Comparison of ENCODE assay signal across 8 cellular contexts in the genomic region with DNA sequence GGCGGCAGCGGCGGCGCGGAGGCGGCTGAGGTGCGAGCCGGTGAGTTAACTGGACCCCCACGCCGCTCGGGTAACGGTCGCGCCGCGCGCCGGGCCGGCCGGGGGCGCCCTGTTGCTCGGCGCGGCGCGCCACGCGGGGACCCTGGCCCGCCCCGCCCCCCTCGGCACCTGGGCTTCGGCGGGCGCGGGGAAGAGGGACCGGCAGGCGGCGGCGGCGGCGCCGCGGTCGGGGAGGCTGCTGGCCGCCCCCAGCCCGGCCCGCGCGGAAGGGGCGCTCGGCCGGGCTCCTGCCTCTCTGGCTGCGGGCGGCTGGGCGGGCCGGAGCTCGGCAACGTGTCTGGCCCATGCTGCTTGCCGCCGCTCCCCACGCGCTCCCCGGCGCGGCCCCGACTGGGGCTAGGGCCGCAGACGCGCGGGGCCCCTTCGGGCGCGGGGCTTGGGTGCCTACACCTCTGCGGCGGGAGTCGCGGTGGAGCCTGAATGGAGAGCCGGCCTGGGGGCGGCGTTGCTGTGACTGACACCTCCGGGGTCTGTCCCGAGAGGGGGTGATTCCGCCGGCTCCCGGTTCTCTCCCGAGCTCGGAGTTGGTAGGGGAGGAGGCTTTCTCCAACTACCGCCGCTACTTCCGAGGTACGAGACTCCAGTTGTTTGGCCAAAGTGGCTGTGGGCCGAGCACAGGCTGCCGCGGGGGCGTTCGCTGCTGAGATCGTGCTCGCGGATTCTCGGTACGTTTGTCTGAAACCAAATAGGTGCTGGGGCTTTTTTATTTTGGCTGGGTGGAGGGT. TPM values are rescaled to one million over a fixed set of nuclear protein-coding genes. Genes with fewer than 3 reads are reported as not detected.
DNase-seq lines count a peak whose midpoint lies in the region; ATAC-seq and TF ChIP-seq lines count a peak whose summit lies in the region.

No MANE protein-coding gene starts in this region.

- H3K9me3 ChIP-seq in CD4-positive, CD25-positive, alpha-beta regulatory T cell (ENCODE audit: control insufficient read depth in 2 of 2, low read length in 2 of 2): no peaks in the 10 kb centered on the region
- H3K9me3 ChIP-seq in Panc1 (ENCODE audit: control insufficient read depth, insufficient read depth, low read depth, low read length) (no peaks in the 10 kb centered on the region), vagina (no peaks in the 10 kb centered on the region)

- no peaks in the 10 kb centered on the region for H3K36me3 Mint-ChIP-seq in CD4-positive, CD25-positive, alpha-beta regulatory T cell

- CTCF ChIA-PET in Panc1 (lab: Charles Lee): interaction anchor here (0.7 kb wide), 1 partner anchor 176 kb away, joined by 3 read pairs; no protein-coding TSS in a partner anchor

- H3K27me3 ChIP-seq in CD4-positive, CD25-positive, alpha-beta regulatory T cell (ENCODE audit: control insufficient read depth, insufficient read depth, low read length): peaks cover 13% of the 10 kb centered on the region
- H3K27me3 ChIP-seq in Panc1 (ENCODE audit: control insufficient read depth, insufficient read depth, low read length) (peaks cover 24% of the 10 kb centered on the region), vagina (no peaks in the 10 kb centered on the region)

- H3K4me3 ChIP-seq in CD4-positive, CD25-positive, alpha-beta regulatory T cell (ENCODE audit: low read depth, low read length): peak overlapping the region; percentile 82
- H3K4me3 ChIP-seq in Panc1 (ENCODE audit: low read depth in 2 of 2, low read length in 2 of 2) (peak overlapping the region; percentile 65 to 84), vagina (peak overlapping the region; percentile 70 to 88)

- no TSS peak for BruUV-seq in Panc1 (replicated peaks; lab: Mats Ljungman, UMichigan)

- TF ChIP-seq CTCF in Panc1 (IDR thresholded peaks at IDR 0.05) (peak; percentile 34; the same call in 1 of the 2 replicates), omental fat pad (IDR thresholded peaks at IDR 0.05) (no peak), vagina (IDR thresholded peaks at IDR 0.05) (no peak)

- H3K9me3 Mint-ChIP-seq in CD4-positive, CD25-positive, alpha-beta regulatory T cell: peaks cover 0 to 2% (median 0%) of the 10 kb centered on the region in 7 donors

- intact Hi-C loops in Panc1 (cut with micrococcal nuclease; ENCODE audit: unreplicated experiment) (loop anchor here (10.0 kb wide), 1 partner anchor 169 kb away; no protein-coding TSS in a partner anchor), vagina (cut with DNase I) (no loop called here)

- peak overlapping the region; percentile 1 for H3K27ac ChIP-seq in CD4-positive, CD25-positive, alpha-beta regulatory T cell (ENCODE audit: insufficient read depth, low read length, poor library complexity, severe bottlenecking)
- H3K27ac ChIP-seq in Panc1 (ENCODE audit: low read length) (peak overlapping the region; percentile 83), vagina (peak overlapping the region; percentile 71)

- H3K27ac Mint-ChIP-seq in CD4-positive, CD25-positive, alpha-beta regulatory T cell: peak overlapping the region; percentile 85 to 94 (median 88)

- H3K4me1 Mint-ChIP-seq in CD4-positive, CD25-positive, alpha-beta regulatory T cell: peaks cover 14 to 39% (median 26%) of the 10 kb centered on the region in 4 donors

- in situ Hi-C loops in Panc1 (cut with HindIII; ENCODE audit: low pct_unique_long_range_greater_than_20kb, low sequenced_read_pairs): no loop called here

- peaks cover 25% of the 10 kb centered on the region for H3K4me1 ChIP-seq in CD4-positive, CD25-positive, alpha-beta regulatory T cell (ENCODE audit: control insufficient read depth, insufficient read depth, low read length, poor library complexity, severe bottlenecking)
- peaks cover 20% of the 10 kb centered on the region for H3K4me1 ChIP-seq in Panc1 (ENCODE audit: control insufficient read depth, insufficient read depth, low read length)
- H3K4me1 ChIP-seq in vagina: peaks cover 20% of the 10 kb centered on the region

- DNase-seq in CD4-positive, CD25-positive, alpha-beta regulatory T cell: peak; percentile 18 to 36 (median 35)
- peak; percentile 41 for DNase-seq in GM19238 (ENCODE audit: insufficient read length, low spot score)
- no peak for DNase-seq in Panc1 (ENCODE audit: low read depth, low spot score)
- peak; percentile 46 for DNase-seq in activated naive CD4-positive, alpha-beta T cell treated with Interleukin-2 at 50 U/mL for 16 hours
- peak; percentile 52 for DNase-seq in glomerular visceral epithelial cell (ENCODE audit: extremely low spot score)
- DNase-seq in omental fat pad (ENCODE audit: low spot score): peak; percentile 31
- DNase-seq in vagina (ENCODE audit: extremely low spot score in 2 of 2): no peak

- POLR2A ChIA-PET in Panc1 (lab: Charles Lee): no interaction called here

- no peak for TF ChIP-seq POLR2A in vagina (IDR thresholded peaks at IDR 0.05)

- H3K27me3 Mint-ChIP-seq in CD4-positive, CD25-positive, alpha-beta regulatory T cell: peaks cover 29% of the 10 kb centered on the region

- H3K36me3 ChIP-seq in CD4-positive, CD25-positive, alpha-beta regulatory T cell (ENCODE audit: control insufficient read depth, insufficient read depth, low read length): no peaks in the 10 kb centered on the region
- H3K36me3 ChIP-seq in Panc1 (ENCODE audit: control insufficient read depth, insufficient read depth, low read length): no peaks in the 10 kb centered on the region; the same call in 1 of the 2 replicates
- no peaks in the 10 kb centered on the region for H3K36me3 ChIP-seq in vagina

- H3K4me3 Mint-ChIP-seq in CD4-positive, CD25-positive, alpha-beta regulatory T cell: peak overlapping the region; percentile 91 to 98 (median 95)

- ATAC-seq in CD4-positive, CD25-positive, alpha-beta regulatory T cell (ENCODE audit: low read depth in 2 of 2): peak; percentile 19 to 25
- ATAC-seq in HG03196 (IDR thresholded peaks at IDR 0.05; ENCODE audit: unreplicated experiment): peak; percentile 22
- ATAC-seq in Panc1: peak; percentile 73
- peak; percentile 71 for ATAC-seq in omental fat pad (ENCODE audit: low FRiP score)

RNA-seq across cellular contexts. Expression of a gene that starts 0.5 kb away (rescaled TPM):
- 15.8 TPM for total RNA-seq in CD4-positive, CD25-positive, alpha-beta regulatory T cell
- 10 to 100 TPM in 3 of 4 donors, 1 to 10 TPM in 1; 6.5 to 14.8 (median 13.9) TPM for polyA plus RNA-seq in CD4-positive, CD25-positive, alpha-beta regulatory T cell
- 48.2 TPM for total RNA-seq in Panc1 (2021; ENCODE audit: unreplicated experiment)
- 14.5 TPM for polyA plus RNA-seq in Panc1 (2012; ENCODE audit: insufficient read length)
- 10 to 100 TPM in 3 of 4 donors, 1 to 10 TPM in 1; 8.2 to 30.0 (median 22.2) TPM for total RNA-seq in omental fat pad
- total RNA-seq in vagina: 18.9 TPM

Comparison
In these comparisons a context has a peak if more than half of its experiments do, and no peak if none do; other contexts are left out.
1. ATAC-seq: peak in every context shown above with its lines; median percentile 73 in Panc1; 71 in omental fat pad; 22 in CD4-positive, CD25-positive, alpha-beta regulatory T cell; 22 in HG03196.
2. DNase-seq: peak in CD4-positive, CD25-positive, alpha-beta regulatory T cell (3 of 3), GM19238 (single experiment), activated naive CD4-positive, alpha-beta T cell treated with Interleukin-2 at 50 U/mL for 16 hours (single experiment), glomerular visceral epithelial cell (single experiment) and omental fat pad (single experiment); none in Panc1 (single experiment) and vagina (0 of 2).
3. H3K27ac ChIP-seq: peak in every context shown above with its lines; median percentile 83 in Panc1; 71 in vagina; 1 in CD4-positive, CD25-positive, alpha-beta regulatory T cell.
4. Peak in every context shown above with its lines, with median percentiles within 50 percentile points of each other: H3K4me3 ChIP-seq.